32 cellular contexts compared by ENCODE assay signal in genomic region chr18:49722472-49722871, GRCh38.
"Had no signal": no experiment of that assay in that cellular context is flagged by ENCODE, and none has a peak within 500 bp of the region (broad histone marks: within the 10 kb centered on the region; RNA-seq: fewer than 3 reads in every experiment).

No MANE protein-coding gene starts in this region.

- H3K27me3 Mint-ChIP-seq: progenitor cell of endocrine pancreas had no signal

- H3K4me1 Mint-ChIP-seq: activated naive CD4-positive, alpha-beta T cell treated with anti-CD3 and anti-CD28 coated beads, Interleukin-2, amount 10 ng/mL, durations not matched to agents 7 days and 5 days had no signal

- H3K27ac ChIP-seq: ascending aorta, cardiac muscle cell, coronary artery, dorsolateral prefrontal cortex, gastroesophageal sphincter, neutrophil, ovary, tibial artery, WERI-Rb-1 had no signal

- H3K36me3 Mint-ChIP-seq: activated CD4-positive, alpha-beta memory T cell treated with anti-CD3 and anti-CD28 coated beads for 36 hours; activated naive CD4-positive, alpha-beta T cell treated with anti-CD3 and anti-CD28 coated beads, Interleukin-2, amount 10 ng/mL, durations not matched to agents 7 days and 5 days; activated naive CD8-positive, alpha-beta T cell treated with anti-CD3 and anti-CD28 coated beads, Interleukin-2, amount 10 ng/mL, durations not matched to agents 7 days and 5 days; brain; stimulated activated naive B cell treated with anti-CD40 and anti-IgM and Interleukin-4, amounts not matched to agents 10 μg/mL and 1 μg/mL and 100 μg/mL, for 72 hours had no signal

- H3K4me1 ChIP-seq: ascending aorta, tibial artery had no signal

- H3K36me3 ChIP-seq: ascending aorta, cardiac muscle cell, gastroesophageal sphincter, neutrophil, ovary, stomach, tibial artery, WERI-Rb-1 had no signal

- H3K4me3 ChIP-seq: ascending aorta, cardiac muscle cell, coronary artery, gastroesophageal sphincter, ovary, skin epidermis, stomach, tibial artery had no signal

- H3K9me3 Mint-ChIP-seq: activated CD4-positive, alpha-beta memory T cell treated with anti-CD3 and anti-CD28 coated beads for 36 hours; activated naive CD4-positive, alpha-beta T cell treated with anti-CD3 and anti-CD28 coated beads, Interleukin-2, amount 10 ng/mL, durations not matched to agents 7 days and 5 days; activated naive CD8-positive, alpha-beta T cell treated with anti-CD3 and anti-CD28 coated beads, Interleukin-2, amount 10 ng/mL, durations not matched to agents 7 days and 5 days; natural killer cell treated with Interleukin-12 subunit alpha and Interleukin-12 subunit beta and Interleukin-15 and Interleukin-18, amount 100 ng/mL, for 72 hours; stimulated activated naive B cell treated with anti-CD40 and anti-IgM and Interleukin-4, amounts not matched to agents 10 μg/mL and 1 μg/mL and 100 μg/mL, for 72 hours had no signal

- H3K27me3 ChIP-seq: ascending aorta, cardiac muscle cell, dorsolateral prefrontal cortex, gastroesophageal sphincter, ovary, stomach, tibial artery had no signal

- H3K27ac Mint-ChIP-seq: activated CD4-positive, alpha-beta memory T cell treated with anti-CD3 and anti-CD28 coated beads for 36 hours; activated naive CD4-positive, alpha-beta T cell treated with anti-CD3 and anti-CD28 coated beads, Interleukin-2, amount 10 ng/mL, durations not matched to agents 7 days and 5 days; activated naive CD8-positive, alpha-beta T cell treated with anti-CD3 and anti-CD28 coated beads, Interleukin-2, amount 10 ng/mL, durations not matched to agents 7 days and 5 days; natural killer cell treated with Interleukin-12 subunit alpha and Interleukin-12 subunit beta and Interleukin-15 and Interleukin-18, amount 100 ng/mL, for 72 hours; progenitor cell of endocrine pancreas; stimulated activated naive B cell treated with anti-CD40 and anti-IgM and Interleukin-4, amounts not matched to agents 10 μg/mL and 1 μg/mL and 100 μg/mL, for 72 hours; T-helper 17 cell had no signal

- ATAC-seq: activated CD4-positive, CD25-positive, alpha-beta regulatory T cell treated with anti-CD3 and anti-CD28 coated beads, Interleukin-2, amount 50 U/mL, for 24 hours; gastroesophageal sphincter; left cardiac atrium; natural killer cell treated with Interleukin-12 subunit alpha and Interleukin-12 subunit beta and Interleukin-15 and Interleukin-18, amount 100 ng/mL, for 72 hours; sciatic nerve; stimulated activated naive B cell treated with anti-CD40 and anti-IgM and Interleukin-4, amounts not matched to agents 10 μg/mL and 1 μg/mL and 100 μg/mL, for 72 hours; T-helper 17 cell had no signal

- H3K4me3 Mint-ChIP-seq: activated CD4-positive, alpha-beta memory T cell treated with anti-CD3 and anti-CD28 coated beads for 36 hours; activated naive CD4-positive, alpha-beta T cell treated with anti-CD3 and anti-CD28 coated beads, Interleukin-2, amount 10 ng/mL, durations not matched to agents 7 days and 5 days; activated naive CD8-positive, alpha-beta T cell treated with anti-CD3 and anti-CD28 coated beads, Interleukin-2, amount 10 ng/mL, durations not matched to agents 7 days and 5 days; brain; stimulated activated naive B cell treated with anti-CD40 and anti-IgM and Interleukin-4, amounts not matched to agents 10 μg/mL and 1 μg/mL and 100 μg/mL, for 72 hours; T-helper 17 cell had no signal

- H3K9me3 ChIP-seq: ascending aorta, gastroesophageal sphincter, neutrophil, ovary, stomach, tibial artery had no signal

- DNase-seq: activated CD4-positive, alpha-beta memory T cell treated with anti-CD3 and anti-CD28 coated beads for 36 hours; activated CD4-positive, alpha-beta T cell treated with anti-CD3 and anti-CD28 coated beads for 48 hours; activated CD8-positive, alpha-beta memory T cell treated with anti-CD3 and anti-CD28 coated beads, Interleukin-2, amount 50 U/mL, for 4 hours; activated gamma-delta T cell; activated naive CD4-positive, alpha-beta T cell treated with anti-CD3 and anti-CD28 coated beads, Interleukin-2, amount 10 ng/mL, durations not matched to agents 7 days and 5 days; activated naive CD8-positive, alpha-beta T cell treated with anti-CD3 and anti-CD28 coated beads, Interleukin-2, amount 10 ng/mL, durations not matched to agents 7 days and 5 days; activated T-cell treated with anti-CD3 and anti-CD28 coated beads, Interleukin-2, amount 50 U/mL, for 1 hour; cerebellar nuclear complex; dorsolateral prefrontal cortex; effector memory CD4-positive, alpha-beta T cell; erythroblast; hippocampal formation; left cardiac atrium; midbrain; ovary; stimulated activated naive B cell treated with anti-CD40 and anti-IgM and Interleukin-4, amounts not matched to agents 10 μg/mL and 1 μg/mL and 100 μg/mL, for 72 hours; stomach; T-helper 17 cell; T1000; tibial artery; WERI-Rb-1 had no signal
